Comparison of ENCODE assay signal across 8 cellular contexts in genomic region chr4:13627606-13628301, GRCh38. TPM values are rescaled to one million over a fixed set of nuclear protein-coding genes. Genes with fewer than 3 reads are reported as not detected.
DNase-seq lines count a peak whose midpoint lies in the region; ATAC-seq and TF ChIP-seq lines count a peak whose summit lies in the region.

BOD1L1 (minus strand) TSS chr4:13627725; CDS start chr4:13627587, 138 bp downstream.

- H3K4me1 ChIP-seq in left ventricle myocardium inferior: peaks cover 54% of the 10 kb centered on the region

- H3K27me3 ChIP-seq in left ventricle myocardium inferior (ENCODE audit: low read depth): no peaks in the 10 kb centered on the region

- peak; percentile 92 for ATAC-seq in HG02759 (IDR thresholded peaks at IDR 0.05; ENCODE audit: unreplicated experiment)

- H3K36me3 ChIP-seq in left ventricle myocardium inferior: no peaks in the 10 kb centered on the region

- H3K4me3 ChIP-seq in left ventricle myocardium inferior: peak within 1 kb of the TSS; percentile 94

- intact Hi-C loops in left ventricle myocardium inferior (cut with micrococcal nuclease): no loop called here

- peak; percentile 58 for TF ChIP-seq CTCF in GM12874 (IDR thresholded peaks at IDR 0.05; ENCODE audit: insufficient read depth, low read depth, low read length)
- peak; percentile 61 for TF ChIP-seq CTCF in left ventricle myocardium inferior (IDR thresholded peaks at IDR 0.05; ENCODE audit: borderline replicate concordance)
- peak; percentile 57 for TF ChIP-seq CTCF in progenitor cell of endocrine pancreas (IDR thresholded peaks at IDR 0.05; ENCODE audit: unreplicated experiment)

- peak; percentile 5 for DNase-seq in NCI-H128 (lab: John Stamatoyannopoulos, UW; ENCODE audit: unreplicated experiment)
- peak; percentile 57 for DNase-seq in T follicular helper cell (ENCODE audit: low read depth)
- DNase-seq in left ventricle myocardium inferior: peak; percentile 91
- DNase-seq in progenitor cell of endocrine pancreas (ENCODE audit: low spot score, unreplicated experiment): peak; percentile 77
- peak; percentile 92 for DNase-seq in ureter (ENCODE audit: low spot score)

- no peaks in the 10 kb centered on the region for H3K9me3 ChIP-seq in left ventricle myocardium inferior (replicated peaks)

- 0% methylated on average over 51 to 55 of the region's 55 CpGs for WGBS in adipose tissue, 3 donors

- no peaks in the 10 kb centered on the region for H3K9me3 Mint-ChIP-seq in progenitor cell of endocrine pancreas (ENCODE audit: low read depth)

- H3K27ac ChIP-seq in adipose tissue (ENCODE audit: low read depth, low read length): peak within 1 kb of the TSS; percentile 21
- peak within 1 kb of the TSS; percentile 95 for H3K27ac ChIP-seq in left ventricle myocardium inferior (replicated peaks)

- peak within 1 kb of the TSS; percentile 99 for H3K4me3 Mint-ChIP-seq in progenitor cell of endocrine pancreas (ENCODE audit: low read depth)

- H3K36me3 Mint-ChIP-seq in progenitor cell of endocrine pancreas (ENCODE audit: insufficient read depth): peaks cover 1% of the 10 kb centered on the region

- no peaks in the 10 kb centered on the region for H3K27me3 Mint-ChIP-seq in progenitor cell of endocrine pancreas

- H3K4me1 Mint-ChIP-seq in progenitor cell of endocrine pancreas (ENCODE audit: low read depth): peaks cover 16% of the 10 kb centered on the region

- peak within 1 kb of the TSS; percentile 99 for H3K27ac Mint-ChIP-seq in progenitor cell of endocrine pancreas

RNA-seq across cellular contexts. Expression of gene BOD1L1, which starts in this region (rescaled TPM):
- 10 to 100 TPM in 2 of 3 donors, 1 to 10 TPM in 1; 7.2 to 20.9 (median 13.4) TPM for polyA plus RNA-seq in adipose tissue
- total RNA-seq in left ventricle myocardium inferior (17.9 TPM), progenitor cell of endocrine pancreas (41.8 and 42.1 TPM in 2 replicates), ureter (46.3 TPM)

Comparison
In these comparisons a context has a peak if more than half of its experiments do, and no peak if none do; other contexts are left out.
1. Peak in every context shown above with its lines: DNase-seq, ATAC-seq, H3K4me3 ChIP-seq and H3K27ac ChIP-seq.
2. DNase-seq: peak in every context shown above with its lines; median percentile 92 in ureter; 91 in left ventricle myocardium inferior; 77 in progenitor cell of endocrine pancreas; 57 in T follicular helper cell; 5 in NCI-H128.